10 cellular contexts compared by ENCODE assay signal in the genomic region with DNA sequence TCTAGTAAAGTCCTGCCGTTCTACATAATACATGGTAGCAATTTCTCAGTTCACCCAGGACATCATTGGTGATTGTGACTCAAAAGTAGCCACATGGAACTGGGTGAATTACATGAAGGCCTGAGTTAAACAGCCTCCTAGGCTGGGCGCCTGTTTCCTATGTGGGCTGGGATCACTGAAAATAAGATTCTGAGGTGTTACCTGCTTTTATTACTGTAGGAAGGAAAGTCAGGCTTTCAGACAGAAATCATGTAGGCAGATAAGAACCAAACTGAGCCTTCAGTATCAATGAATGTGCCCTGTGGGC.
"Had no signal": no experiment of that assay in that cellular context is flagged by ENCODE, and none has a peak within 500 bp of the region (broad histone marks: within the 10 kb centered on the region; RNA-seq: fewer than 3 reads in every experiment).

No MANE protein-coding gene starts in this region.

- H3K27ac Mint-ChIP-seq: T-helper 2 cell treated with Interferon-gamma antibody and Interleukin-4, amounts not matched to agents 5 μg/mL and 100 μg/mL, for 36 hours; type B pancreatic cell had no signal

- H3K9me3 Mint-ChIP-seq: activated B cell treated with CpG ODN at 0.5 μM for 24 hours; nephron; T-helper 2 cell treated with Interferon-gamma antibody and Interleukin-4, amounts not matched to agents 5 μg/mL and 100 μg/mL, for 36 hours had no signal

- ATAC-seq: left ventricle myocardium superior had no signal

- H3K27me3 Mint-ChIP-seq: activated B cell treated with CpG ODN at 0.5 μM for 24 hours, type B pancreatic cell had no signal

- DNase-seq: activated B cell treated with CpG ODN at 0.5 μM for 24 hours; activated gamma-delta T cell treated with Interleukin-2 at 50 U/mL for 16 hours; kidney; left ventricle myocardium superior; mesenchymal stem cell; stimulated activated CD4-positive, alpha-beta T cell treated with anti-CD3 and anti-CD28 coated beads, Interleukin-2, amount 100 ng/mL, for 48 hours; stimulated activated naive CD4-positive, alpha-beta T cell treated with Interleukin-2 at 50 U/mL for 16 hours had no signal

- H3K4me3 Mint-ChIP-seq: activated B cell treated with CpG ODN at 0.5 μM for 24 hours; nephron; T-helper 2 cell treated with Interferon-gamma antibody and Interleukin-4, amounts not matched to agents 5 μg/mL and 100 μg/mL, for 36 hours; type B pancreatic cell had no signal
